In the genomic region with DNA sequence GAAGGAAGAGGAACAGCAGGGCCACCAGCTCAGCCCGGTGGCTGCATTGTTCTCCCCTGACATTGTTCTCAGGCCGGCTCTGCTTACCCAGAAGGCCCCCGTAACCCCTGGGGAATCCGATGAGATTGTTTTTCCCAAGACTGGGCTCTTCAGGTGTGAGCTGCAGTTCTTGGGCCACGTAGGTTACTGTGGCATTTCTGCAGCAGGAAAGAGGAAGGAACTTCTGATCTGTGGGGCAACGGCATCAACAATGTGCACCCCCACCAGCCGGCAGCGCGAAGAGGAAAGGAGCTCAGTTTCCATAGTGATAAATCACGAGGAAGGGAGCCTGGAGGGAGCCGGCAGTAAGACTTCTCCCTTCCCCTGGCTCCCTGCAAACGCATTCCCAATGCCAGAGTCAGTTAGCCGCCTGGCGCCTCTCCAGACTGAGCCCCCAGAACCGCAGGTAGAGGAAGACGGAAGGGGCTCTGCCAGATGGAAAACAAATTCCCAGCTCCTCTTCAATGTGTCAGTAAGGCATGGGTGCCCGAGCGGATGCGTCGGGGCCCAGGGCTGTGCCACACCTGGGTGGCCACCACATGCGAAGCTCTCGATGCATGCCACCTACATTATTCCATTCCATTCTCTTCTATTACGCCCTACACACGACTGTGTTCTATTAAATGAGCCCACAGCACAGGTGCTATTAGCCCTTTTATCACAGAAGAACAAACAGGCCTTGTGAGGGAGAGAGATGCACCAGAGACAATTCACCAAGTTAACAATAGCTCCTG, we compare ENCODE assay signal across 8 cellular contexts. TPM values are rescaled to one million over a fixed set of nuclear protein-coding genes. Genes with fewer than 3 reads are reported as not detected.
DNase-seq lines count a peak whose midpoint lies in the region; ATAC-seq lines count a peak whose summit lies in the region.

No MANE protein-coding gene starts in this region.

- intact Hi-C loops in Right ventricle myocardium inferior (cut with DNase I): loop anchor here (2.0 kb wide), 1 partner anchor 101 kb away; no protein-coding TSS in a partner anchor

- ATAC-seq in Right ventricle myocardium inferior: peak; percentile 69
- no peak for ATAC-seq in GM19455 (IDR thresholded peaks at IDR 0.05; ENCODE audit: unreplicated experiment)
- ATAC-seq in HG02588 (IDR thresholded peaks at IDR 0.05; ENCODE audit: unreplicated experiment): no peak
- no peak for ATAC-seq in GM18517 (IDR thresholded peaks at IDR 0.05; ENCODE audit: unreplicated experiment)

- peak; percentile 71 for DNase-seq in DMS 273 (lab: John Stamatoyannopoulos, UW; ENCODE audit: unreplicated experiment)
- DNase-seq in DMS 273 treated with DMSO at 0.1 percent for 48 hours (lab: John Stamatoyannopoulos, UW): no peak
- peak; percentile 75 for DNase-seq in UCSD-AML1 (lab: John Stamatoyannopoulos, UW; ENCODE audit: unreplicated experiment)
- DNase-seq in Right ventricle myocardium inferior (ENCODE audit: missing footprints): peak; percentile 86
- DNase-seq in nucleus accumbens (lab: John Stamatoyannopoulos, UW): peak in 47 of 56 donors; percentile 4 to 82 (median 43)

RNA-seq across cellular contexts. Expression of gene PECAM1, which starts 21.5 kb away (rescaled TPM):
- 116 TPM for total RNA-seq in Right ventricle myocardium inferior

RNA-seq across cellular contexts. Expression of gene MILR1, which starts 36.7 kb away (rescaled TPM):
- total RNA-seq in Right ventricle myocardium inferior: 3.8 TPM
